ENCODE assay signal across 13 cellular contexts in the genomic region with DNA sequence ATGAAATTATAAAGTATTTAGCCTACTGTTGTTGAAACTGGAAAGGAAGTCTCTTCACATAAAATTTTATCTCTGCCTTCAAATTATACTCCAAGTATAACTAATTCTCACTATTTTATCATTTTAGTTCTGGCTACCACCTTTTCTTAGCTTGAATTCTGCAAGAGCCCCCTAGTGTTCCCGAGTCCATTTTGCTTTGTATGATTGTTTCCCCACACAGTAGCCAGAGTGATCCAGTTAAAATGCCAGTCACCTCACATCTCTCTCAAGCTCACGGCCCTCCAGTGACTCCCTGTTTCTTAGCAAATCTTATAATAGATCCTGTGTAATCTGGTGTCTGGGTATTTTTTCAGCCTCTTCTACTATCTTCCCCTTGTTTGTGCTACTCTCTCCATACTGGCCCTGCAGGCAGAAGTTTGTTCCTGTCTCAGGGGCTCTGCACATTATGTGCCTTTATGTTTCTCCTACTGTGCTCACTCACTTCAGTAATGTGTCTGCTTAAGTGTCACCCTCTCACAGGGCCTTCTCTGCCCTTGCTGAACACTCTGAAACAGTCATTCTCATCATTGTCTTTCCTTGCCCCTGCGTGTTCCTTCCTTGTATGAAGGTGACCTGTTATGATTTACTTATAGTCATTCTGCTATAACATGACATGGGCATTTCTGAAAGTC. TPM values are rescaled to one million over a fixed set of nuclear protein-coding genes. Genes with fewer than 3 reads are reported as not detected.
DNase-seq lines count a peak whose midpoint lies in the region; ATAC-seq and TF ChIP-seq lines count a peak whose summit lies in the region.
"Had no signal": no experiment of that assay in that cellular context is flagged by ENCODE, and none has a peak within 500 bp of the region (broad histone marks: within the 10 kb centered on the region; RNA-seq: fewer than 3 reads in every experiment).

No MANE protein-coding gene starts in this region.

- CTCF ChIA-PET in activated CD8-positive, alpha-beta memory T cell treated with anti-CD3 and anti-CD28 coated beads, Interleukin-2, amount 10 ng/mL, durations not matched to agents 7 days and 5 days (lab: Charles Lee) = interaction anchor here (1.2 kb wide), 1 partner anchor 48 kb away, joined by 3 read pairs; no protein-coding TSS in a partner anchor

- H3K4me3 ChIP-seq in OCI-LY1 (ENCODE audit: low read depth, low read length, poor library complexity, severe bottlenecking) (no peak overlapping the region), osteoblast (ENCODE audit: insufficient read depth, low read length) (no peak overlapping the region)
- H3K4me3 ChIP-seq: lower lobe of right lung, thoracic aorta had no signal

- no peaks in the 10 kb centered on the region for H3K9me3 Mint-ChIP-seq in activated CD8-positive, alpha-beta memory T cell treated with anti-CD3 and anti-CD28 coated beads, Interleukin-2, amount 10 ng/mL, durations not matched to agents 7 days and 5 days (ENCODE audit: low read depth)
- H3K9me3 Mint-ChIP-seq in endothelial cell (ENCODE audit: unreplicated experiment) = no peaks in the 10 kb centered on the region
- H3K9me3 Mint-ChIP-seq: activated naive CD8-positive, alpha-beta T cell treated with anti-CD3 and anti-CD28 coated beads for 36 hours had no signal

- H3K79me2 ChIP-seq in OCI-LY1 (ENCODE audit: insufficient read depth, low read length) (peaks cover 91% of the 10 kb centered on the region), osteoblast (ENCODE audit: insufficient read depth, low read length) (peaks cover 100% of the 10 kb centered on the region)

- H3K36me3 Mint-ChIP-seq in activated CD8-positive, alpha-beta memory T cell treated with anti-CD3 and anti-CD28 coated beads, Interleukin-2, amount 10 ng/mL, durations not matched to agents 7 days and 5 days = peaks cover 60% of the 10 kb centered on the region
- peaks cover 18% of the 10 kb centered on the region for H3K36me3 Mint-ChIP-seq in endothelial cell (ENCODE audit: low read depth, unreplicated experiment)

- H3K9me2 ChIP-seq in OCI-LY1 (ENCODE audit: low read depth, low read length) = no peaks in the 10 kb centered on the region

- H3K27ac ChIP-seq in OCI-LY1 (ENCODE audit: low read depth, low read length, poor library complexity, severe bottlenecking) (no peak overlapping the region), osteoblast (ENCODE audit: low read depth, low read length) (no peak overlapping the region)
- H3K27ac ChIP-seq: lower lobe of right lung, thoracic aorta had no signal

- no peak overlapping the region for H3K4me3 Mint-ChIP-seq in activated CD8-positive, alpha-beta memory T cell treated with anti-CD3 and anti-CD28 coated beads, Interleukin-2, amount 10 ng/mL, durations not matched to agents 7 days and 5 days
- H3K4me3 Mint-ChIP-seq in endothelial cell (ENCODE audit: unreplicated experiment) = no peak overlapping the region
- H3K4me3 Mint-ChIP-seq: activated naive CD8-positive, alpha-beta T cell treated with anti-CD3 and anti-CD28 coated beads for 36 hours had no signal

- no peaks in the 10 kb centered on the region for H3K27me3 ChIP-seq in OCI-LY1 (ENCODE audit: insufficient read depth, low read length)
- no peaks in the 10 kb centered on the region for H3K27me3 ChIP-seq in osteoblast (ENCODE audit: insufficient read depth, low read length)

- H3K4me1 Mint-ChIP-seq in activated CD8-positive, alpha-beta memory T cell treated with anti-CD3 and anti-CD28 coated beads, Interleukin-2, amount 10 ng/mL, durations not matched to agents 7 days and 5 days = peaks cover 60% of the 10 kb centered on the region
- H3K4me1 Mint-ChIP-seq in endothelial cell (ENCODE audit: unreplicated experiment) = peaks cover 3% of the 10 kb centered on the region

- no peak overlapping the region for H3K9ac ChIP-seq in OCI-LY1 (ENCODE audit: low read length)

- H2AFZ ChIP-seq in OCI-LY1 (ENCODE audit: low read length) (no peak overlapping the region), osteoblast (ENCODE audit: low read length) (no peak overlapping the region)

- H3K4me1 ChIP-seq in OCI-LY1 (ENCODE audit: insufficient read depth, low read length, severe bottlenecking) (no peaks in the 10 kb centered on the region), osteoblast (ENCODE audit: insufficient read depth, low read length) (no peaks in the 10 kb centered on the region)

- no peak for ATAC-seq in activated CD8-positive, alpha-beta memory T cell treated with anti-CD3 and anti-CD28 coated beads, Interleukin-2, amount 10 ng/mL, durations not matched to agents 7 days and 5 days
- no peak for ATAC-seq in HG03469 (IDR thresholded peaks at IDR 0.05; ENCODE audit: unreplicated experiment)
- ATAC-seq: lower lobe of right lung had no signal

- H4K20me1 ChIP-seq in OCI-LY1 (ENCODE audit: insufficient read depth, low read length) (peaks cover 14% of the 10 kb centered on the region; the same call in 1 of the 2 replicates), osteoblast (ENCODE audit: insufficient read depth, low read length) (peaks cover 69% of the 10 kb centered on the region)

- DNase-seq in activated CD8-positive, alpha-beta memory T cell treated with anti-CD3 and anti-CD28 coated beads, Interleukin-2, amount 10 ng/mL, durations not matched to agents 7 days and 5 days = no peak
- DNase-seq in activated CD8-positive, alpha-beta memory T cell treated with anti-CD3 and anti-CD28 coated beads for 24 hours = no peak
- DNase-seq in endothelial cell (ENCODE audit: low spot score) (no peak), osteoblast (ENCODE audit: insufficient read length, low spot score, missing footprints) (no peak), GM10266 (ENCODE audit: extremely low spot score) (no peak), dermis blood vessel endothelial cell (no peak)
- DNase-seq: activated naive CD8-positive, alpha-beta T cell treated with anti-CD3 and anti-CD28 coated beads for 36 hours; lower lobe of right lung; NCI-H1105 treated with DMSO at 0.1 percent for 48 hours; NCI-H510A treated with DMSO at 0.1 percent for 48 hours had no signal

- H3K9me3 ChIP-seq in OCI-LY1 (ENCODE audit: low read length) = no peaks in the 10 kb centered on the region
- H3K9me3 ChIP-seq in osteoblast (ENCODE audit: low read depth, low read length) = no peaks in the 10 kb centered on the region
- H3K9me3 ChIP-seq: lower lobe of right lung, thoracic aorta had no signal

- peaks cover 97% of the 10 kb centered on the region for H3K36me3 ChIP-seq in OCI-LY1 (ENCODE audit: insufficient read depth, low read length)
- peaks cover 91% of the 10 kb centered on the region for H3K36me3 ChIP-seq in osteoblast (ENCODE audit: insufficient read depth, low read length)

- H3K27ac Mint-ChIP-seq in activated CD8-positive, alpha-beta memory T cell treated with anti-CD3 and anti-CD28 coated beads, Interleukin-2, amount 10 ng/mL, durations not matched to agents 7 days and 5 days = peak overlapping the region; percentile 12
- H3K27ac Mint-ChIP-seq in endothelial cell (ENCODE audit: unreplicated experiment) = peak overlapping the region; percentile 1

- no peak overlapping the region for H3K4me2 ChIP-seq in OCI-LY1 (ENCODE audit: low read length)
- no peak overlapping the region for H3K4me2 ChIP-seq in osteoblast (ENCODE audit: insufficient read depth, low read length)

- H3K27me3 Mint-ChIP-seq in activated CD8-positive, alpha-beta memory T cell treated with anti-CD3 and anti-CD28 coated beads, Interleukin-2, amount 10 ng/mL, durations not matched to agents 7 days and 5 days = no peaks in the 10 kb centered on the region
- no peaks in the 10 kb centered on the region for H3K27me3 Mint-ChIP-seq in endothelial cell (ENCODE audit: unreplicated experiment)
- H3K27me3 Mint-ChIP-seq: activated naive CD8-positive, alpha-beta T cell treated with anti-CD3 and anti-CD28 coated beads for 36 hours had no signal

- no peaks in the 10 kb centered on the region for H3F3A ChIP-seq in OCI-LY1 (ENCODE audit: insufficient read depth, low read length)

- TF ChIP-seq CTCF in OCI-LY1 (IDR thresholded peaks at IDR 0.05; ENCODE audit: low read length) (peak; percentile 27; the same call in 1 of the 2 replicates), endothelial cell (IDR thresholded peaks at IDR 0.05; ENCODE audit: unreplicated experiment) (no peak), osteoblast (IDR thresholded peaks at IDR 0.05; ENCODE audit: extremely low read depth, low read depth, low read length) (peak; percentile 20), GM10266 (IDR thresholded peaks at IDR 0.05; ENCODE audit: control insufficient read depth, insufficient read depth, low read depth, missing control alignments) (no peak)

RNA-seq across cellular contexts. Expression of a gene that starts 8.9 kb away (rescaled TPM):
- 100 to 1,000 TPM; 128 to 141 TPM for total RNA-seq in activated CD8-positive, alpha-beta memory T cell treated with anti-CD3 and anti-CD28 coated beads, Interleukin-2, amount 10 ng/mL, durations not matched to agents 7 days and 5 days
- total RNA-seq in endothelial cell (ENCODE audit: unreplicated experiment) = 122 TPM
- 77.1 and 93.4 TPM in 2 replicates for total RNA-seq in osteoblast
- 51.6 and 59.9 TPM in 2 replicates for total RNA-seq in dermis blood vessel endothelial cell

Comparison
In these comparisons a context has a peak if more than half of its experiments do, and no peak if none do; other contexts are left out.
1. CTCF ChIP-seq: peak in OCI-LY1 (single experiment) and osteoblast (single experiment); none in endothelial cell (single experiment) and GM10266 (single experiment).